8 cellular contexts compared by ENCODE assay signal in genomic region chr12:49567611-49568441, GRCh38. TPM values are rescaled to one million over a fixed set of nuclear protein-coding genes. Genes with fewer than 3 reads are reported as not detected.
DNase-seq lines count a peak whose midpoint lies in the region; ATAC-seq and TF ChIP-seq lines count a peak whose summit lies in the region.

A gene with protein sequence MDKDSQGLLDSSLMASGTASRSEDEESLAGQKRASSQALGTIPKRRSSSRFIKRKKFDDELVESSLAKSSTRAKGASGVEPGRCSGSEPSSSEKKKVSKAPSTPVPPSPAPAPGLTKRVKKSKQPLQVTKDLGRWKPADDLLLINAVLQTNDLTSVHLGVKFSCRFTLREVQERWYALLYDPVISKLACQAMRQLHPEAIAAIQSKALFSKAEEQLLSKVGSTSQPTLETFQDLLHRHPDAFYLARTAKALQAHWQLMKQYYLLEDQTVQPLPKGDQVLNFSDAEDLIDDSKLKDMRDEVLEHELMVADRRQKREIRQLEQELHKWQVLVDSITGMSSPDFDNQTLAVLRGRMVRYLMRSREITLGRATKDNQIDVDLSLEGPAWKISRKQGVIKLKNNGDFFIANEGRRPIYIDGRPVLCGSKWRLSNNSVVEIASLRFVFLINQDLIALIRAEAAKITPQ (minus strand): TSS chr12:49568142. CDS start chr12:49566731, 1,411 bp downstream.

- H3K4me3 ChIP-seq in AG04450 (ENCODE audit: low read depth, low read length) = peak within 1 kb of the TSS; percentile 100

- peak within 1 kb of the TSS; percentile 97 for H3K4me3 Mint-ChIP-seq in central memory CD8-positive, alpha-beta T cell

- H3K27ac ChIP-seq in AG04450 (ENCODE audit: low read depth, low read length) = peak within 1 kb of the TSS; percentile 87

- H3K9me3 ChIP-seq in AG04450 (ENCODE audit: control insufficient read depth, insufficient read depth, low read length) = no peaks in the 10 kb centered on the region; the same call in 1 of the 2 replicates

- TF ChIP-seq CTCF in AG04450 (IDR thresholded peaks at IDR 0.05; ENCODE audit: low read depth, low read length) = no peak

- ATAC-seq in GM18909 (IDR thresholded peaks at IDR 0.05; ENCODE audit: poor library complexity, unreplicated experiment) (peak; percentile 87), HG03175 (IDR thresholded peaks at IDR 0.05; ENCODE audit: unreplicated experiment) (peak; percentile 87)
- ATAC-seq in central memory CD8-positive, alpha-beta T cell (replicated peaks; ENCODE audit: extremely low read depth, poor library complexity, severe bottlenecking) = peak; percentile 90

- H3K4me1 Mint-ChIP-seq in central memory CD8-positive, alpha-beta T cell = peaks cover 64% of the 10 kb centered on the region

- CTCF ChIA-PET in AG04450 (lab: Charles Lee) = interaction anchor here (0.6 to 1.7 kb wide), 4 partner anchors 12 to 236 kb away, joined by 3 to 5 read pairs (median 4); no protein-coding TSS in a partner anchor

- no peaks in the 10 kb centered on the region for H3K27me3 ChIP-seq in AG04450 (ENCODE audit: control insufficient read depth, insufficient read depth, low read length)

- no peaks in the 10 kb centered on the region for H3K9me3 Mint-ChIP-seq in central memory CD8-positive, alpha-beta T cell

- H3K27ac Mint-ChIP-seq in central memory CD8-positive, alpha-beta T cell (ENCODE audit: low read depth) = peak within 1 kb of the TSS; percentile 99

- DNase-seq in AG04450 (ENCODE audit: low read depth, low spot score) (peak; percentile 75), NCI-H345 treated with DMSO at 0.1 percent for 48 hours (lab: John Stamatoyannopoulos, UW; ENCODE audit: unreplicated experiment) (peak; percentile 12), islet precursor cell (peak; percentile 94)
- peak; percentile 84 for DNase-seq in activated CD4-positive, CD25-positive, alpha-beta regulatory T cell treated with anti-CD3 and anti-CD28 coated beads, Interleukin-2, amount 50 U/mL, for 16 hours (ENCODE audit: low read depth, low spot score)
- peak; percentile 81 to 88 for DNase-seq in central memory CD8-positive, alpha-beta T cell (ENCODE audit: low spot score in 2 of 2)
- DNase-seq in stimulated activated CD4-positive, alpha-beta T cell treated with anti-CD3 and anti-CD28 coated beads, Interleukin-12 subunit alpha, Interleukin-12 subunit beta, amount 100 ng/mL, for 48 hours (ENCODE audit: low read depth in 2 of 3, low spot score in 1 of 3) = peak; percentile 76 to 84 (median 82)

- H3K27me3 Mint-ChIP-seq in central memory CD8-positive, alpha-beta T cell = no peaks in the 10 kb centered on the region

- POLR2A ChIA-PET in AG04450 (lab: Yijun Ruan, JAX) = interaction anchor here (0.6 to 1.5 kb wide), 10 partner anchors 9 to 1561 kb away, joined by 3 to 7 read pairs (median 4); partner anchors contain the start of genes TMBIM6 and TROAP

- H3K36me3 Mint-ChIP-seq in central memory CD8-positive, alpha-beta T cell (ENCODE audit: insufficient read depth) = peaks cover 31% of the 10 kb centered on the region

RNA-seq across cellular contexts. Expression of the gene that starts here (rescaled TPM):
- 47.0 and 54.2 TPM in 2 replicates for polyA plus RNA-seq in AG04450 (2011; rRNA removed)
- polyA minus RNA-seq in AG04450 (2011; rRNA and poly(A)+ RNA removed) = 55.0 and 80.9 TPM in 2 replicates

Comparison
In these comparisons a context has a peak if more than half of its experiments do, and no peak if none do; other contexts are left out.
1. Peak in every context shown above with its lines: DNase-seq, ATAC-seq, H3K4me3 ChIP-seq and H3K27ac ChIP-seq.
2. DNase-seq: peak in every context shown above with its lines; median percentile 94 in islet precursor cell; 84 in central memory CD8-positive, alpha-beta T cell; 84 in activated CD4-positive, CD25-positive, alpha-beta regulatory T cell treated with anti-CD3 and anti-CD28 coated beads, Interleukin-2, amount 50 U/mL, for 16 hours; 82 in stimulated activated CD4-positive, alpha-beta T cell treated with anti-CD3 and anti-CD28 coated beads, Interleukin-12 subunit alpha, Interleukin-12 subunit beta, amount 100 ng/mL, for 48 hours; 75 in AG04450; 12 in NCI-H345 treated with DMSO at 0.1 percent for 48 hours.